ENCODE assay signal across 11 cellular contexts in the genomic region with DNA sequence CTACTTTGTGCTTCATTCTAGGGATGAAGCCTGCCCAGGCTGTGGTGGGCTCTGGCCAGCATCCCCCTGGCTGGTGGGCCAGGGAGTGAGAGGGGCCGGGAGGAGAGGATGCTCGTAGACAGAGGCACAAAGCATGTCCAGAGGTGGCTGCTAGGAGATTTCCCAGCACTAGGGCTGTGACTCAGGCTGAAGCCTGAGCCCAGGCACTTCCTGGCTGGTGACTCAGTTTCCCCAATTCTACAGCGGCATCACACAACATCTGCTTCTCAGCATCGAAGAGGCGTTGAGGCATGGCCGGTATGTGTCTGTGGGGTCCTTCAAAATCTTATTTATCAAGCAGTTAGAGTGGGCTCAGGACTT. TPM values are rescaled to one million over a fixed set of nuclear protein-coding genes. Genes with fewer than 3 reads are reported as not detected.
DNase-seq lines count a peak whose midpoint lies in the region; ATAC-seq, FAIRE-seq and TF ChIP-seq lines count a peak whose summit lies in the region.
"Had no signal": no experiment of that assay in that cellular context is flagged by ENCODE, and none has a peak within 500 bp of the region (broad histone marks: within the 10 kb centered on the region; RNA-seq: fewer than 3 reads in every experiment).

No MANE protein-coding gene starts in this region.

- in situ Hi-C loops in transverse colon (cut with MboI; ENCODE audit: low pct_ligation_motif_present in 1 of 4, low pct_unique_long_range_greater_than_20kb in 1 of 4, low sequenced_read_pairs in 3 of 4) (loop anchor here (5.0 to 25.0 kb wide), 3 partner anchors 217 to 422 kb away; a partner anchor contains a TSS), GM13977 (cut with MboI; ENCODE audit: low pct_unique_long_range_greater_than_20kb, low sequenced_read_pairs, unreplicated experiment) (loop anchor here (25.0 kb wide), 1 partner anchor 497 kb away; no protein-coding TSS in a partner anchor)

- H4K8ac ChIP-seq in H1 (ENCODE audit: extremely low read depth, insufficient read depth, low read length) = no peak overlapping the region

- H3K9ac ChIP-seq in H1 (replicated peaks in 1 of 4; ENCODE audit: extremely low read depth in 1 of 4, low read depth in 3 of 4, low read length in 3 of 4) = no peak overlapping the region

- H4K20me1 ChIP-seq in H1 (replicated peaks in 1 of 2; ENCODE audit: control insufficient read depth in 1 of 2, insufficient read depth in 2 of 2, low read length in 2 of 2) = peaks cover 2 to 8% of the 10 kb centered on the region in 2 experiments

- H2AFZ ChIP-seq in H1 (ENCODE audit: low read length) = no peak overlapping the region

- FAIRE-seq in H1 (lab: Jason Lieb, UNC) = no peak

- H2BK12ac ChIP-seq in H1 (ENCODE audit: low read depth, low read length) = 0 out of 2 replicates have a peak overlapping the region, but pooled peaks have one; percentile 17

- H4K5ac ChIP-seq in H1 (ENCODE audit: insufficient read length, low read depth, low read length) = no peak overlapping the region

- H3K4me1 ChIP-seq in heart left ventricle (peaks cover 4 to 48% (median 40%) of the 10 kb centered on the region in 12 donors), H1 (replicated peaks in 1 of 4; ENCODE audit: control insufficient read depth in 3 of 4, insufficient read depth in 4 of 4, low read length in 3 of 4) (peaks cover 0 to 3% (median 2%) of the 10 kb centered on the region in 4 experiments; a peak in 2 of 7 replicates), neutrophil (ENCODE audit: control insufficient read depth in 1 of 2, insufficient read depth in 1 of 2, low read depth in 1 of 2, low read length in 1 of 2) (peaks cover 10 to 14% of the 10 kb centered on the region in 2 experiments), transverse colon (peaks cover 5 to 25% (median 7%) of the 10 kb centered on the region in 4 donors)

- CTCF ChIA-PET in H1 (lab: Charles Lee; ENCODE audit: partially characterized antibody) = interaction anchor here (0.6 to 11.7 kb wide), 60 partner anchors 9 to 680 kb away, joined by 3 to 206 read pairs (median 6); a partner anchor contains a TSS

- no peaks in the 10 kb centered on the region for H3K79me1 ChIP-seq in H1 (ENCODE audit: low read depth, low read length)

- no peak overlapping the region for H2BK5ac ChIP-seq in H1 (ENCODE audit: low read depth, low read length)

- 80 to 96% (median 90%) methylated on average over 6 of the region's 6 CpGs for WGBS in heart left ventricle, 4 donors
- 87% methylated on average over 6 of the region's 6 CpGs; no CpG with 5 or more reads in 1 of the 2 experiments for WGBS in H1 (ENCODE audit: extremely low coverage in 1 of 2, insufficient coverage in 1 of 2, insufficient read length in 1 of 2, insufficient replicate concordance in 2 of 2, low coverage in 1 of 2, low lambda C conversion rate in 2 of 2, missing lambda C conversion rate in 1 of 2), 2 experiments
- WGBS in transverse colon (ENCODE audit: low coverage in 1 of 2), 2 donors = 83% methylated on average over 6 of the region's 6 CpGs; no CpG with 5 or more reads in 1 of the 2 donors

- TF ChIP-seq POLR2A in heart left ventricle (IDR thresholded peaks at IDR 0.05) (no peak), H1 (IDR thresholded peaks at IDR 0.05; ENCODE audit: control extremely low read depth in 1 of 2, low read depth in 2 of 2, low read length in 2 of 2) (no peak), transverse colon (IDR thresholded peaks at IDR 0.05) (no peak)

- TF ChIP-seq EP300 in H1 (IDR thresholded peaks at IDR 0.05; ENCODE audit: borderline replicate concordance in 1 of 2, low read depth in 2 of 2, low read length in 2 of 2) (no peak), transverse colon (IDR thresholded peaks at IDR 0.05; ENCODE audit: low read depth) (no peak)

- no peak overlapping the region for H3K56ac ChIP-seq in H1 (replicated peaks; ENCODE audit: insufficient read length, low read depth, low read length)

- H3K9me3 ChIP-seq in heart left ventricle (no peaks in the 10 kb centered on the region), H1 (ENCODE audit: insufficient read depth in 2 of 2, low read depth in 1 of 2, low read length in 1 of 2) (no peaks in the 10 kb centered on the region), neutrophil (no peaks in the 10 kb centered on the region), transverse colon (no peaks in the 10 kb centered on the region)
- H3K9me3 ChIP-seq: Caco-2, mucosa of descending colon had no signal

- H3K27me3 ChIP-seq in heart left ventricle = no peaks in the 10 kb centered on the region
- peaks cover 0 to 11% (median 8%) of the 10 kb centered on the region in 4 experiments; a peak in 4 of 7 replicates for H3K27me3 ChIP-seq in H1 (replicated peaks in 1 of 4; ENCODE audit: control insufficient read depth in 3 of 4, extremely low read depth in 1 of 4, insufficient read depth in 3 of 4, low read length in 3 of 4)
- H3K27me3 ChIP-seq in neutrophil = peaks cover 10% of the 10 kb centered on the region
- peaks cover 4% of the 10 kb centered on the region for H3K27me3 ChIP-seq in transverse colon

- intact Hi-C loops in heart left ventricle (cut with DNase I) (loop anchor here in 6 of 10 donors (2.0 to 10.0 kb wide), 6 partner anchors 57 to 217 kb away; a partner anchor contains a TSS), left ventricle myocardium superior (cut with micrococcal nuclease) (loop anchor here (5.0 kb wide), 1 partner anchor 57 kb away; a partner anchor contains a TSS), transverse colon (cut with DNase I; ENCODE audit: low total_unique reads) (loop anchor here (5.0 to 10.0 kb wide), 2 partner anchors 52 to 149 kb away; no protein-coding TSS in a partner anchor)

- ATAC-seq in heart left ventricle (no peak), left ventricle myocardium superior (no peak)

- DNase-seq in heart left ventricle (no peak), left ventricle myocardium superior (no peak), H1 (ENCODE audit: low read depth in 1 of 2, low spot score in 2 of 2) (no peak), transverse colon (no peak), GM13977 (ENCODE audit: low spot score) (no peak), NCI-H1436 (lab: John Stamatoyannopoulos, UW) (no peak)
- DNase-seq in stimulated activated CD4-positive, alpha-beta T cell treated with anti-CD3 and anti-CD28 coated beads, Interleukin-15, amount 100 ng/mL, for 24 hours = no peak

- H3K4ac ChIP-seq in H1 (replicated peaks; ENCODE audit: insufficient read length, low read depth, low read length) = no peak overlapping the region

- no peak overlapping the region for H3K18ac ChIP-seq in H1 (ENCODE audit: extremely low read depth, low read length)

- no peak for TF ChIP-seq RAD21 in H1 (IDR thresholded peaks at IDR 0.05 in 1 of 2, conservative IDR thresholded peaks at IDR 0.05 in 1 of 2; ENCODE audit: low read depth in 2 of 2, low read length in 2 of 2)

- POLR2A ChIA-PET in H1 (lab: Charles Lee; ENCODE audit: partially characterized antibody) = interaction anchor here (0.8 to 1.8 kb wide), 4 partner anchors 50 to 244 kb away, joined by 3 to 28 read pairs (median 4); a partner anchor contains a TSS

- no peak overlapping the region for H2AK5ac ChIP-seq in H1 (ENCODE audit: low read depth, low read length)

- TF ChIP-seq CTCF in heart left ventricle (IDR thresholded peaks at IDR 0.05) (no peak), H1 (IDR thresholded peaks at IDR 0.05; ENCODE audit: control extremely low read depth in 1 of 3, insufficient read depth in 1 of 3, low read depth in 1 of 3, low read length in 3 of 3) (no peak), neutrophil (IDR thresholded peaks at IDR 0.05) (no peak), transverse colon (IDR thresholded peaks at IDR 0.05) (no peak), GM13977 (IDR thresholded peaks at IDR 0.05; ENCODE audit: extremely low read depth, insufficient read depth, missing control alignments) (no peak)

- no peaks in the 10 kb centered on the region for H3K79me2 ChIP-seq in H1 (ENCODE audit: control insufficient read depth in 1 of 2, insufficient read depth in 2 of 2, low read length in 2 of 2)

- H3K4me3 ChIP-seq in heart left ventricle (peak overlapping the region in 1 of 12 donors; percentile 9), H1 (ENCODE audit: extremely low read depth in 1 of 4, insufficient read depth in 2 of 4, low read depth in 3 of 4, low read length in 4 of 4) (no peak overlapping the region), neutrophil (ENCODE audit: low read depth in 1 of 2, low read length in 1 of 2) (no peak overlapping the region), transverse colon (no peak overlapping the region)
- H3K4me3 ChIP-seq: mucosa of descending colon had no signal

- no peak overlapping the region for H4K91ac ChIP-seq in H1 (replicated peaks; ENCODE audit: insufficient read length, low read length)

- H2BK20ac ChIP-seq in H1 (ENCODE audit: low read length) = no peak overlapping the region

- no peak overlapping the region for H3K4me2 ChIP-seq in H1 (ENCODE audit: insufficient read depth in 1 of 2, low read depth in 2 of 2, low read length in 2 of 2)

- no peak overlapping the region for H3K14ac ChIP-seq in H1 (ENCODE audit: insufficient read length)

- H3K27ac ChIP-seq in heart left ventricle (peak overlapping the region; percentile 59 to 95 (median 78)), H1 (ENCODE audit: low read depth, low read length) (no peak overlapping the region), neutrophil (peak overlapping the region; percentile 31), transverse colon (peak overlapping the region; percentile 42 to 61 (median 51))
- H3K27ac ChIP-seq: 22Rv1 had no signal

- no peak overlapping the region for H2BK120ac ChIP-seq in H1 (replicated peaks; ENCODE audit: low read depth, low read length)

- peaks cover 8% of the 10 kb centered on the region; the same call in 1 of the 2 replicates for H3K23me2 ChIP-seq in H1 (ENCODE audit: low read depth, low read length)

- H3K23ac ChIP-seq in H1 (ENCODE audit: insufficient read length) = no peak overlapping the region

- no peak overlapping the region for H2BK15ac ChIP-seq in H1 (ENCODE audit: low read length)

- H3K36me3 ChIP-seq in heart left ventricle = no peaks in the 10 kb centered on the region
- no peaks in the 10 kb centered on the region for H3K36me3 ChIP-seq in H1 (ENCODE audit: control insufficient read depth in 2 of 4, insufficient read depth in 4 of 4, low read length in 3 of 4)
- no peaks in the 10 kb centered on the region for H3K36me3 ChIP-seq in neutrophil
- H3K36me3 ChIP-seq in transverse colon = no peaks in the 10 kb centered on the region

RNA-seq across cellular contexts. Expression of a gene that starts 55.6 kb away (rescaled TPM):
- 100 to 1,000 TPM in 4 of 9 donors, 10 to 100 TPM in 5; 39.9 to 335 (median 78.2) TPM for total RNA-seq in heart left ventricle
- polyA plus RNA-seq in heart left ventricle = 100 to 1,000 TPM in 1 of 2 donors, 10 to 100 TPM in 1; 24.3 to 116 TPM
- total RNA-seq in left ventricle myocardium superior = 98.9 TPM
- total RNA-seq in H1 (2021; fragmentation: NEBNext Ultra II Directional; extraction: Animal tissue kit (Norgen Biotek cat#: 25700)) = 6.5 and 8.6 TPM in 2 replicates
- polyA plus RNA-seq in H1 (2011; rRNA removed) = 11.4 and 11.7 TPM in 2 replicates
- polyA plus RNA-seq in H1 (2011; cell fraction: cytosol; rRNA removed) = 11.3 TPM
- 15.3 TPM for polyA plus RNA-seq in H1 (2011; cell fraction: nucleus; rRNA removed)
- polyA plus RNA-seq in H1 (2012, experiment 1 of 2) = 6.9 to 8.1 TPM (median 7.2 TPM) in 4 replicates
- 7.6 TPM for polyA plus RNA-seq in H1 (2012, experiment 2 of 2)
- 3.2 TPM for polyA plus RNA-seq in H1 (2013, experiment 1 of 2)
- 2.9 TPM for polyA plus RNA-seq in H1 (2013, experiment 2 of 2)
- polyA minus RNA-seq in H1 (2011; rRNA and poly(A)+ RNA removed) = 17.6 and 18.7 TPM in 2 replicates
- 10.2 TPM for polyA minus RNA-seq in H1 (2011; cell fraction: cytosol; rRNA and poly(A)+ RNA removed)
- 47.4 TPM for polyA minus RNA-seq in H1 (2011; cell fraction: nucleus; rRNA and poly(A)+ RNA removed)
- 100 to 1,000 TPM; 469 to 701 (median 567) TPM for total RNA-seq in transverse colon
